In genomic region chr5:10452768-10453331, GRCh38 we compare ENCODE assay signal across 8 cellular contexts. TPM values are rescaled to one million over a fixed set of nuclear protein-coding genes. Genes with fewer than 3 reads are reported as not detected.
DNase-seq lines count a peak whose midpoint lies in the region; ATAC-seq and TF ChIP-seq lines count a peak whose summit lies in the region.

No MANE protein-coding gene starts in this region.

- ATAC-seq in GM18508 (IDR thresholded peaks at IDR 0.05; ENCODE audit: insufficient read depth, unreplicated experiment) (peak; percentile 74), HG03108 (IDR thresholded peaks at IDR 0.05; ENCODE audit: unreplicated experiment) (peak; percentile 68)

- no peaks in the 10 kb centered on the region for H3K9me2 ChIP-seq in neural cell (ENCODE audit: insufficient read depth, low read length)

- H3K9ac ChIP-seq in BLaER1 (no peak overlapping the region), fibroblast of lung (ENCODE audit: insufficient read depth, low read length) (no peak overlapping the region), neural cell (ENCODE audit: low read length) (no peak overlapping the region)

- H3K4me3 ChIP-seq in BLaER1 = no peak overlapping the region
- H3K4me3 ChIP-seq in fibroblast of lung (replicated peaks in 1 of 4; ENCODE audit: control extremely low read depth in 1 of 4, insufficient read depth in 1 of 4, low read depth in 3 of 4, low read length in 4 of 4) = no peak overlapping the region
- no peak overlapping the region for H3K4me3 ChIP-seq in neural cell (ENCODE audit: low read length)

- H3K9me3 ChIP-seq in BLaER1 (no peaks in the 10 kb centered on the region), fibroblast of lung (ENCODE audit: control insufficient read depth, insufficient read depth, low read depth, low read length) (no peaks in the 10 kb centered on the region), neural cell (ENCODE audit: low read length) (no peaks in the 10 kb centered on the region)

- DNase-seq in NCI-H2107 treated with DMSO at 0.1 percent for 48 hours (lab: John Stamatoyannopoulos, UW; ENCODE audit: unreplicated experiment) (peak; percentile 72), T1000 (lab: John Stamatoyannopoulos, UW) (peak; percentile 23), fibroblast of lung (ENCODE audit: low read depth in 2 of 2) (peak; percentile 86 to 93), cortex of kidney (lab: John Stamatoyannopoulos, UW) (no peak)

- no peaks in the 10 kb centered on the region for H3K79me2 ChIP-seq in fibroblast of lung (ENCODE audit: control insufficient read depth, insufficient read depth, low read length)
- no peaks in the 10 kb centered on the region for H3K79me2 ChIP-seq in neural cell (replicated peaks; ENCODE audit: insufficient read depth, low read length)

- peak overlapping the region; percentile 23 for H3K4me2 ChIP-seq in BLaER1
- H3K4me2 ChIP-seq in fibroblast of lung (ENCODE audit: extremely low read depth, insufficient read depth, low read length) = peak overlapping the region; percentile 20
- H3K4me2 ChIP-seq in neural cell (ENCODE audit: low read length) = no peak overlapping the region

- TF ChIP-seq RAD21 in neural cell (conservative IDR thresholded peaks at IDR 0.05) = peak; percentile 98

- TF ChIP-seq EP300 in neural cell (conservative IDR thresholded peaks at IDR 0.05; ENCODE audit: poor library complexity, severe bottlenecking) = no peak

- TF ChIP-seq CTCF in fibroblast of lung (conservative IDR thresholded peaks at IDR 0.05 in 1 of 2, IDR thresholded peaks at IDR 0.05 in 1 of 2; ENCODE audit: low read depth in 1 of 2, low read length in 2 of 2) (peak; percentile 74 to 78), neural cell (IDR thresholded peaks at IDR 0.05; ENCODE audit: poor library complexity, severe bottlenecking) (peak; percentile 95)

- no peak overlapping the region for H2AFZ ChIP-seq in fibroblast of lung (ENCODE audit: low read length)
- H2AFZ ChIP-seq in neural cell (ENCODE audit: low read depth, low read length) = no peak overlapping the region

- H3K36me3 ChIP-seq in BLaER1 = no peaks in the 10 kb centered on the region
- H3K36me3 ChIP-seq in fibroblast of lung (ENCODE audit: control insufficient read depth, insufficient read depth, low read length) = no peaks in the 10 kb centered on the region
- no peaks in the 10 kb centered on the region for H3K36me3 ChIP-seq in neural cell (ENCODE audit: insufficient read depth, low read length)

- no peaks in the 10 kb centered on the region for H3F3A ChIP-seq in neural cell (ENCODE audit: insufficient read depth, low read length, poor library complexity, severe bottlenecking)

- H4K20me1 ChIP-seq in BLaER1 (no peaks in the 10 kb centered on the region), fibroblast of lung (ENCODE audit: control insufficient read depth, extremely low read depth, insufficient read depth, low read length) (no peaks in the 10 kb centered on the region), neural cell (ENCODE audit: insufficient read depth) (no peaks in the 10 kb centered on the region)

- peaks cover 75% of the 10 kb centered on the region for H3K4me1 ChIP-seq in BLaER1
- peaks cover 15% of the 10 kb centered on the region for H3K4me1 ChIP-seq in fibroblast of lung (ENCODE audit: control insufficient read depth, extremely low read depth, insufficient read depth, low read length)

- H3K27ac ChIP-seq in BLaER1 = no peak overlapping the region; the same call in 1 of the 2 replicates
- H3K27ac ChIP-seq in fibroblast of lung (ENCODE audit: insufficient read depth, low read length) = peak overlapping the region; percentile 61
- H3K27ac ChIP-seq in neural cell (ENCODE audit: low read length) = no peak overlapping the region

- no peaks in the 10 kb centered on the region for H3K27me3 ChIP-seq in BLaER1
- no peaks in the 10 kb centered on the region for H3K27me3 ChIP-seq in fibroblast of lung (ENCODE audit: control insufficient read depth, insufficient read depth, low read length)
- H3K27me3 ChIP-seq in neural cell (ENCODE audit: insufficient read depth, low read depth, low read length) = no peaks in the 10 kb centered on the region

TF ChIP-seq in neural cell, 6 proteins besides CTCF, POLR2A, EP300 and RAD21:
- TF ChIP-seq SMC3 (conservative IDR thresholded peaks at IDR 0.05; ENCODE audit: poor library complexity) (peak; percentile 97), REST (IDR thresholded peaks at IDR 0.05; ENCODE audit: borderline replicate concordance) (no peak), MXI1 (conservative IDR thresholded peaks at IDR 0.05; ENCODE audit: poor library complexity, severe bottlenecking) (peak; percentile 28)

RNA-seq across cellular contexts. Expression of gene ROPN1L, which starts 11.2 kb away (rescaled TPM):
- 0.17 and 0.26 TPM in 2 replicates for total RNA-seq in fibroblast of lung
- polyA plus RNA-seq in fibroblast of lung = 0.26 and 0.50 TPM in 2 replicates
- polyA plus RNA-seq in fibroblast of lung (2012) = 0.33 and 0.55 TPM in 2 replicates
- not detected in 2 replicates for polyA minus RNA-seq in fibroblast of lung (ENCODE audit: low replicate concordance)
- 0.52 and 4.3 TPM in 2 replicates for polyA plus RNA-seq in neural cell
- 0.97 and 2.3 TPM in 2 replicates for polyA minus RNA-seq in neural cell
